In the genomic region with DNA sequence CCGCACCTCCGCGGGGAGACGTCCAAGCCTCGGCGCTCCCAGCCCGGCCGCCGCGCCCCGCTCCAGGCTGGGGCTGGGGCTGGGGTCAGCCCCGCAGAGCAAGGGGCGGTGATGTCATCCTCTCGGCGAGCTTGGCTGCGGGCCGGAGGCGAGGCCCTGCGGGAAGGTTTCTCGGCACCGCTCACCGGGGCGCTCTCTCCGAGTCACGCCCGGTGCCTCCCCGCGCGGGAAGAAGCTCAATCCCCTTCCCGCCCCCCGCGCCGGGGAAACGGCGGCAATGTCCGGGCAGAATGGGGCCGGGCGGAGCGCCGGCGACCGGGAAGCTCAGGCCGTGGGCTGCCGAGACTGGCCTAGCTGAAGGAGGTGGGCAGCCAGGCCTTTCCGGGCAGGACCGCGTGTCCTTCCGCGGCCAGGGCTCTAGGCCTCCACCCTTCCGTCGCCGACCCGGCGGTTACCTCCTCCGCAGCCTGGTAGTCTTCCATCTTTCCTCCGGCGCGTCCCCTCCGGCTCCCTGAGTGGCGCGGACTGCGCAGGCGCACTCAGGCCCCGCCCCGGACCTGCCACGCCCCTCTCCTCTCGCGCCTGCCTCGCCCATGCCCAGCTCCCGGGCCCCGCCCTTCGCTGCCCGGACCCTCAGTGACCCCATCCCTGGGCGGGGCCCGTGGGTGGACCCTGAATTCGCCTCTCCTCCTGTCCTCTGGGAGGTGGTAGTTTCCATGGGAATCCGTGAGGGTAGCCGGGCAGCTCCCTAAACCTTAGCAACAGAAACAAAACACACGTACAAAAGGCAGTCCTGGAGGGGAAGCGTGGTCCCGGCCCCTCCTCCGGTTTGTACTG, we compare ENCODE assay signal across 1 cellular context.
TF ChIP-seq lines count a peak whose summit lies in the region.

TSS of gene DYNLT1 (minus strand) at position 517 of the 837 bp plus-strand sequence. CDS start at position 482, 35 bp downstream.

TF ChIP-seq in GM23338, 12 proteins besides CTCF, POLR2A, EP300 and RAD21 (continued from another document):
- TF ChIP-seq ETS1 (IDR thresholded peaks at IDR 0.05) (no peak), REST (IDR thresholded peaks at IDR 0.05; ENCODE audit: unreplicated experiment) (no peak)
